Comparison of ENCODE assay signal across 1 cellular context in genomic region chr2:72533767-72534166, GRCh38.
TF ChIP-seq lines count a peak whose summit lies in the region.

No MANE protein-coding gene starts in this region.

TF ChIP-seq in HCT116, 20 proteins besides CTCF, POLR2A, EP300 and RAD21 (continued from another document):
- no peak for TF ChIP-seq REST (IDR thresholded peaks at IDR 0.05; ENCODE audit: low read depth)
- 0 out of 2 replicates have a peak, but pooled peaks have one; percentile 26 for TF ChIP-seq CBX3 (IDR thresholded peaks at IDR 0.05; ENCODE audit: low read depth)
- peak; percentile 64 for TF ChIP-seq JUND (IDR thresholded peaks at IDR 0.05)
- no peak for TF ChIP-seq YY1 (IDR thresholded peaks at IDR 0.05; ENCODE audit: extremely low read depth, insufficient replicate concordance, low read depth, low read length)
- TF ChIP-seq MAX (IDR thresholded peaks at IDR 0.05): 0 out of 2 replicates have a peak, but pooled peaks have one; percentile 24
- no peak for TF ChIP-seq CEBPB (IDR thresholded peaks at IDR 0.05; ENCODE audit: low read depth)
- no peak for TF ChIP-seq SRF (IDR thresholded peaks at IDR 0.05; ENCODE audit: low read depth)
- no peak; the same call in 1 of the 2 replicates for TF ChIP-seq ATF3 (IDR thresholded peaks at IDR 0.05)
- TF ChIP-seq EZH2 (IDR thresholded peaks at IDR 0.05): no peak
- peak; percentile 55; the same call in 1 of the 2 replicates for TF ChIP-seq FOSL1 (IDR thresholded peaks at IDR 0.05; ENCODE audit: low read depth)
- no peak for TF ChIP-seq EGR1 (IDR thresholded peaks at IDR 0.05; ENCODE audit: low read depth)
- no peak for TF ChIP-seq ELF1 (IDR thresholded peaks at IDR 0.05; ENCODE audit: borderline replicate concordance, low read depth)
- no peak for TF ChIP-seq ZFX (IDR thresholded peaks at IDR 0.05)
